In genomic region chr5:174916924-174917323, GRCh38 we compare ENCODE assay signal across 5 cellular contexts.
DNase-seq lines count a peak whose midpoint lies in the region; ATAC-seq and TF ChIP-seq lines count a peak whose summit lies in the region.
"Not testable (repeated sequence)": the region's sequence is repeated elsewhere in the genome, so short reads cannot be mapped to it uniquely, and the experiment has no call there.

No MANE protein-coding gene starts in this region.

- not testable (repeated sequence) for H3K79me1 ChIP-seq in trophoblast cell (ENCODE audit: low read length)

- H3K14ac ChIP-seq in trophoblast cell (ENCODE audit: low read length) = not testable (repeated sequence)

- not testable (repeated sequence) for H3K23ac ChIP-seq in trophoblast cell (ENCODE audit: low read length)

- H4K12ac ChIP-seq in trophoblast cell (ENCODE audit: low read depth, low read length) = not testable (repeated sequence)

- H3K79me2 ChIP-seq in GM23338 (replicated peaks; ENCODE audit: insufficient read depth); trophoblast cell (ENCODE audit: control insufficient read depth, insufficient read depth, low read length, poor library complexity): not testable (repeated sequence)

- not testable (repeated sequence) for H3K9me3 ChIP-seq in trophoblast cell (ENCODE audit: insufficient read depth, low read depth, low read length)

- H2BK5ac ChIP-seq in trophoblast cell (ENCODE audit: low read depth, low read length, poor library complexity) = not testable (repeated sequence)

- not testable (repeated sequence) for TF ChIP-seq CTCF in GM23338 (conservative IDR thresholded peaks at IDR 0.05; ENCODE audit: low read depth in 2 of 2); WTC11 (IDR thresholded peaks at IDR 0.05); foreskin keratinocyte (conservative IDR thresholded peaks at IDR 0.05)

- not testable (repeated sequence) for H3K27ac ChIP-seq in GM23338 (ENCODE audit: low read depth); foreskin keratinocyte; trophoblast cell (ENCODE audit: low read depth, low read length)

- H2AK5ac ChIP-seq in trophoblast cell (ENCODE audit: low read length) = not testable (repeated sequence)

- H4K8ac ChIP-seq in trophoblast cell (ENCODE audit: low read depth, low read length) = not testable (repeated sequence)

- POLR2A ChIA-PET in WTC11 (lab: Charles Lee) = not testable (repeated sequence)

- H2AFZ ChIP-seq in GM23338; trophoblast cell (ENCODE audit: insufficient read depth, low read length, poor library complexity): not testable (repeated sequence)

- H3K4me1 ChIP-seq in GM23338 (ENCODE audit: insufficient read depth) (peaks cover 27% of the 10 kb centered on the region), trophoblast cell (ENCODE audit: control insufficient read depth in 1 of 2, insufficient read depth in 2 of 2, low read length in 2 of 2) (peaks cover 10 to 12% of the 10 kb centered on the region in 2 experiments)
- H3K4me1 ChIP-seq in foreskin keratinocyte = not testable (repeated sequence)

- H3K9ac ChIP-seq in trophoblast cell (ENCODE audit: low read length) = not testable (repeated sequence)

- H3K18ac ChIP-seq in trophoblast cell (ENCODE audit: low read length) = not testable (repeated sequence)

- H3K9me2 ChIP-seq in GM23338 (ENCODE audit: insufficient read depth) = not testable (repeated sequence)

- H3K9me3 Mint-ChIP-seq in GM23338, WTC11: not testable (repeated sequence)

- not testable (repeated sequence) for DNase-seq in GM23338 (ENCODE audit: low spot score); WTC11 (ENCODE audit: low spot score)
- peak; percentile 8 for DNase-seq in M059J (ENCODE audit: low read depth)
- peak in 1 of 2 donors; percentile 30 for DNase-seq in foreskin keratinocyte
- peak; percentile 5 to 69 for DNase-seq in trophoblast cell

- CTCF ChIA-PET in WTC11 (lab: Charles Lee) = interaction anchor here (0.7 to 1.1 kb wide), 2 partner anchors 9 to 19 kb away, joined by 3 to 4 read pairs; no protein-coding TSS in a partner anchor

- H3K27me3 Mint-ChIP-seq in GM23338 (ENCODE audit: insufficient read depth, low read depth, poor library complexity); WTC11 (ENCODE audit: low read depth): not testable (repeated sequence)

- ATAC-seq in GM23338 (peak; percentile 24; the same call in 1 of the 3 replicates), WTC11 (peak; percentile 16; the same call in 1 of the 2 replicates), foreskin keratinocyte (peak; percentile 40)

- H3K27ac Mint-ChIP-seq in GM23338, WTC11: not testable (repeated sequence)

- not testable (repeated sequence) for H3K27me3 ChIP-seq in GM23338 (ENCODE audit: insufficient read depth); foreskin keratinocyte; trophoblast cell (ENCODE audit: insufficient read depth, low read length)

- H3K4me2 ChIP-seq in GM23338 = peak overlapping the region; percentile 48; the same call in 1 of the 2 replicates
- not testable (repeated sequence) for H3K4me2 ChIP-seq in trophoblast cell (ENCODE audit: low read length)

- H3K4me3 Mint-ChIP-seq in GM23338, WTC11: not testable (repeated sequence)

- not testable (repeated sequence) for H2BK120ac ChIP-seq in trophoblast cell (ENCODE audit: insufficient read depth, low read length, poor library complexity)

- not testable (repeated sequence) for H3K4me3 ChIP-seq in GM23338; trophoblast cell (ENCODE audit: low read depth, low read length)

- WGBS in trophoblast cell (ENCODE audit: extremely low coverage, insufficient coverage, insufficient read length) = no CpG with 5 or more reads among the region's 1 CpG

- H3K4me1 Mint-ChIP-seq in GM23338 (peaks cover 39% of the 10 kb centered on the region), WTC11 (peaks cover 42% of the 10 kb centered on the region)

- not testable (repeated sequence) for H4K20me1 ChIP-seq in GM23338 (replicated peaks; ENCODE audit: insufficient read depth)

- H3K4ac ChIP-seq in trophoblast cell (ENCODE audit: low read depth, low read length) = not testable (repeated sequence)

- not testable (repeated sequence) for H3K36me3 Mint-ChIP-seq in GM23338 (ENCODE audit: low read depth); WTC11

- not testable (repeated sequence) for H3F3A ChIP-seq in GM23338 (replicated peaks; ENCODE audit: low read depth)

- H2BK12ac ChIP-seq in trophoblast cell (ENCODE audit: low read length) = not testable (repeated sequence)

- H4K91ac ChIP-seq in trophoblast cell (ENCODE audit: low read depth, low read length) = not testable (repeated sequence)

- H3K36me3 ChIP-seq in GM23338 (ENCODE audit: insufficient read depth); trophoblast cell (ENCODE audit: control insufficient read depth in 1 of 2, insufficient read depth in 2 of 2, low read length in 2 of 2): not testable (repeated sequence)
